ENCODE assay signal across 8 cellular contexts in the genomic region with DNA sequence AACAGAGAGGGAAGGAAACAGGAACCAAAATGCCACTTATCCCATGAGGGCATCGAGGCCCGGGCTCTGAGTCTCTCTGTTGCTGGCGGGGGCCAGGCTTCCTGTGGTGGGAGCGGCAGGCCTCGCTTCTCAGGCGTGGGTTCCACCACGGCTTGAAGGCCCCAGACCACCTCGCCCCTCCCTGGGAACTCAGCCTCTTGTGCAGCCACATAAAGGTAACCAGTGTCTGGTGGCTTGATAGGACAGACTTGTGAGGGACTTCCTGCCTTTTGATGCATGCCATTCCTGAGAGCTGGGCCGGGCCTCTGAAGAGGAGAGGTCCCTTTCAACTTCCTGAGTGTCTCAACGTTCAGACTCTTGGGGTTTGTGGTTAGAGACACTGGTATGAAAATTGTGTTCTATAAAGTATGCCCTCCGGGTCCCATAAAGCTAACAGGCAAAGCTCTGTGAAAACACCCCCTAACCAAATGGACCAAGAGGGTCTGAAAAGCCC. TPM values are rescaled to one million over a fixed set of nuclear protein-coding genes. Genes with fewer than 3 reads are reported as not detected.
DNase-seq lines count a peak whose midpoint lies in the region; ATAC-seq, FAIRE-seq and TF ChIP-seq lines count a peak whose summit lies in the region.
"Not testable (repeated sequence)": the region's sequence is repeated elsewhere in the genome, so short reads cannot be mapped to it uniquely, and the experiment has no call there.

No MANE protein-coding gene starts in this region.

- POLR2A ChIA-PET in endothelial cell of umbilical vein (lab: Charles Lee) = not testable (repeated sequence)

- H3K4me1 Mint-ChIP-seq in activated T-cell treated with anti-CD3 and anti-CD28 coated beads, Interleukin-2, amount 50 U/mL, for 72 hours (ENCODE audit: low read depth) = peaks cover 50% of the 10 kb centered on the region

- H3K27me3 Mint-ChIP-seq in activated T-cell treated with anti-CD3 and anti-CD28 coated beads, Interleukin-2, amount 50 U/mL, for 72 hours (ENCODE audit: low read depth) = peaks cover 11% of the 10 kb centered on the region

- H3K9me3 Mint-ChIP-seq in activated T-cell treated with anti-CD3 and anti-CD28 coated beads, Interleukin-2, amount 50 U/mL, for 72 hours = not testable (repeated sequence)

- H3K9me1 ChIP-seq in endothelial cell of umbilical vein (replicated peaks; ENCODE audit: control insufficient read depth, extremely low read depth, insufficient read depth, low read length) = not testable (repeated sequence)

- H3K4me1 ChIP-seq in DOHH2 (ENCODE audit: control insufficient read depth, low read length) = peaks cover 34% of the 10 kb centered on the region
- not testable (repeated sequence) for H3K4me1 ChIP-seq in endothelial cell of umbilical vein (ENCODE audit: control insufficient read depth, extremely low read depth, insufficient read depth, low read length)

- H3K36me3 Mint-ChIP-seq in activated T-cell treated with anti-CD3 and anti-CD28 coated beads, Interleukin-2, amount 50 U/mL, for 72 hours (ENCODE audit: insufficient read depth in 2 of 2) = not testable (repeated sequence)

- H3K36me3 ChIP-seq in DOHH2 (ENCODE audit: control insufficient read depth, low read length); KOPT-K1 (ENCODE audit: insufficient read depth, low read length); endothelial cell of umbilical vein (ENCODE audit: control insufficient read depth in 2 of 2, extremely low read depth in 1 of 2, insufficient read depth in 2 of 2, low read length in 2 of 2): not testable (repeated sequence)

- peaks cover 11% of the 10 kb centered on the region for H3F3A ChIP-seq in DOHH2 (ENCODE audit: control insufficient read depth, insufficient read depth)

- H3K4me3 ChIP-seq in DOHH2 (ENCODE audit: low read length) = peak overlapping the region; percentile 70
- not testable (repeated sequence) for H3K4me3 ChIP-seq in endothelial cell of umbilical vein (replicated peaks in 1 of 3; ENCODE audit: insufficient read depth in 1 of 3, low read depth in 1 of 3, low read length in 3 of 3)

- peak; percentile 24 for FAIRE-seq in endothelial cell of umbilical vein (lab: Jason Lieb, UNC)

- dilution Hi-C loops in endothelial cell of umbilical vein (cut with MboI; ENCODE audit: extremely low pct_ligation_motif_present, low sequenced_read_pairs) = not testable (repeated sequence)

- not testable (repeated sequence) for H4K20me1 ChIP-seq in DOHH2 (ENCODE audit: control insufficient read depth, insufficient read depth, low read depth, low read length); endothelial cell of umbilical vein (replicated peaks; ENCODE audit: control insufficient read depth, extremely low read depth, insufficient read depth, low read length)

- not testable (repeated sequence) for H3K9me3 ChIP-seq in DOHH2 (ENCODE audit: control insufficient read depth, insufficient read depth, low read length); KOPT-K1 (ENCODE audit: insufficient read depth, low read length, poor library complexity, severe bottlenecking); endothelial cell of umbilical vein (replicated peaks; ENCODE audit: control insufficient read depth, insufficient read depth, low read length)

- ATAC-seq in GM19455 (IDR thresholded peaks at IDR 0.05; ENCODE audit: unreplicated experiment) = peak; percentile 56
- ATAC-seq in HG02943 (IDR thresholded peaks at IDR 0.05; ENCODE audit: low read depth, unreplicated experiment) = peak; percentile 54
- peak; percentile 49 to 64 for ATAC-seq in activated T-cell treated with anti-CD3 and anti-CD28 coated beads, Interleukin-2, amount 50 U/mL, for 72 hours (replicated peaks in 1 of 2)

- not testable (repeated sequence) for TF ChIP-seq POLR2A in endothelial cell of umbilical vein (IDR thresholded peaks at IDR 0.05; ENCODE audit: low read depth, low read length)

- peak; percentile 39 for DNase-seq in T-helper 22 cell (ENCODE audit: low read depth)
- peak; percentile 10 to 33 for DNase-seq in activated T-cell treated with anti-CD3 and anti-CD28 coated beads, Interleukin-2, amount 50 U/mL, for 72 hours
- DNase-seq in endothelial cell of umbilical vein (ENCODE audit: low read depth, low spot score) = not testable (repeated sequence)
- DNase-seq in stimulated activated CD4-positive, alpha-beta T cell treated with anti-CD3 and anti-CD28 coated beads, Interleukin-4, amount 100 ng/mL, for 1 hour = peak; percentile 11

- not testable (repeated sequence) for H2AFZ ChIP-seq in endothelial cell of umbilical vein (ENCODE audit: low read depth, low read length)

- H3K27me3 ChIP-seq in DOHH2 (ENCODE audit: control insufficient read depth, low read length); endothelial cell of umbilical vein (ENCODE audit: control insufficient read depth in 2 of 2, insufficient read depth in 2 of 2, low read length in 2 of 2): not testable (repeated sequence)

- not testable (repeated sequence) for H3K79me2 ChIP-seq in DOHH2 (ENCODE audit: control insufficient read depth, low read length); endothelial cell of umbilical vein (ENCODE audit: control insufficient read depth, insufficient read depth, low read length)

- BruUV-seq in endothelial cell of umbilical vein (replicated peaks; lab: Mats Ljungman, UMichigan) = not testable (repeated sequence)

- intact Hi-C loops in endothelial cell of umbilical vein (cut with micrococcal nuclease) = not testable (repeated sequence)

- peak overlapping the region; percentile 93 for H3K4me2 ChIP-seq in DOHH2 (ENCODE audit: low read length)
- H3K4me2 ChIP-seq in endothelial cell of umbilical vein (ENCODE audit: insufficient read depth, low read length) = not testable (repeated sequence)

- TF ChIP-seq CTCF in DOHH2 (IDR thresholded peaks at IDR 0.05; ENCODE audit: low read depth, low read length, poor library complexity, severe bottlenecking); endothelial cell of umbilical vein (IDR thresholded peaks at IDR 0.05; ENCODE audit: extremely low read depth in 1 of 2, insufficient read depth in 1 of 2, low read depth in 1 of 2, low read length in 2 of 2): not testable (repeated sequence)

- not testable (repeated sequence) for H3K9ac ChIP-seq in endothelial cell of umbilical vein (replicated peaks; ENCODE audit: extremely low read depth, insufficient read depth, low read length)

- CTCF ChIA-PET in endothelial cell of umbilical vein (lab: Charles Lee) = not testable (repeated sequence)

- peak overlapping the region; percentile 64 to 80 for H3K4me3 Mint-ChIP-seq in activated T-cell treated with anti-CD3 and anti-CD28 coated beads, Interleukin-2, amount 50 U/mL, for 72 hours

- peak overlapping the region; percentile 52 for H3K27ac Mint-ChIP-seq in activated T-cell treated with anti-CD3 and anti-CD28 coated beads, Interleukin-2, amount 50 U/mL, for 72 hours

- not testable (repeated sequence) for H3K9me2 ChIP-seq in DOHH2 (replicated peaks; ENCODE audit: control insufficient read depth, low read length)

- H3K27ac ChIP-seq in DOHH2 (ENCODE audit: low read depth, low read length) = peak overlapping the region; percentile 86
- H3K27ac ChIP-seq in KOPT-K1 (ENCODE audit: low read depth, low read length, poor library complexity, severe bottlenecking) = peak overlapping the region; percentile 83
- H3K27ac ChIP-seq in endothelial cell of umbilical vein (ENCODE audit: insufficient read depth, low read depth, low read length) = not testable (repeated sequence)

RNA-seq across cellular contexts. Expression of a gene that starts 51.6 kb away (rescaled TPM):
- total RNA-seq in activated T-cell treated with anti-CD3 and anti-CD28 coated beads, Interleukin-2, amount 50 U/mL, for 72 hours = 100 to 1,000 TPM; 193 to 201 TPM
- 311 and 382 TPM in 2 replicates for total RNA-seq in endothelial cell of umbilical vein
- 252 and 259 TPM in 2 replicates for polyA plus RNA-seq in endothelial cell of umbilical vein
- polyA plus RNA-seq in endothelial cell of umbilical vein (2011; cell fraction: cytosol; rRNA removed) = 238 and 268 TPM in 2 replicates
- polyA plus RNA-seq in endothelial cell of umbilical vein (2011; cell fraction: nucleus; rRNA removed) = 209 and 217 TPM in 2 replicates
- 267 and 391 TPM in 2 replicates for polyA plus RNA-seq in endothelial cell of umbilical vein (2012)
- 488 and 522 TPM in 2 replicates for polyA minus RNA-seq in endothelial cell of umbilical vein
- polyA minus RNA-seq in endothelial cell of umbilical vein (2011; cell fraction: cytosol; rRNA and poly(A)+ RNA removed) = 278 TPM
- polyA minus RNA-seq in endothelial cell of umbilical vein (2011; cell fraction: nucleus; rRNA and poly(A)+ RNA removed) = 156 and 233 TPM in 2 replicates
